Comparison of ENCODE assay signal across 22 cellular contexts in genomic region chr13:90618133-90618532, GRCh38.
"Had no signal": no experiment of that assay in that cellular context is flagged by ENCODE, and none has a peak within 500 bp of the region (broad histone marks: within the 10 kb centered on the region; RNA-seq: fewer than 3 reads in every experiment).

No MANE protein-coding gene starts in this region.

- ATAC-seq: activated T-cell treated with anti-CD3 and anti-CD28 coated beads, Interleukin-2, amount 50 U/mL, for 72 hours; gastroesophageal sphincter; sciatic nerve; stimulated activated effector memory CD8-positive, alpha-beta T cell treated with anti-CD3 and anti-CD28 coated beads, Interleukin-12 subunit alpha, Interleukin-12 subunit beta, amount 100 ng/mL, for 72 hours; stimulated activated naive CD8-positive, alpha-beta T cell treated with anti-CD3 and anti-CD28 coated beads, Interleukin-15, amount 100 ng/mL, for 72 hours had no signal

- H3K27ac Mint-ChIP-seq: activated CD4-positive, alpha-beta memory T cell treated with anti-CD3 and anti-CD28 coated beads, Interleukin-2, amount 10 ng/mL, durations not matched to agents 7 days and 5 days; activated CD4-positive, alpha-beta T cell treated with anti-CD3 and anti-CD28 coated beads, Interleukin-2, amount 10 ng/mL, durations not matched to agents 24 days and 14 days; activated naive CD4-positive, alpha-beta T cell treated with anti-CD3 and anti-CD28 coated beads for 36 hours; activated naive CD8-positive, alpha-beta T cell treated with anti-CD3 and anti-CD28 coated beads, Interleukin-2, amount 10 ng/mL, durations not matched to agents 7 days and 5 days; activated T-cell treated with anti-CD3 and anti-CD28 coated beads, Interleukin-2, amount 50 U/mL, for 72 hours; endodermal cell; stimulated activated effector memory CD8-positive, alpha-beta T cell treated with anti-CD3 and anti-CD28 coated beads, Interleukin-12 subunit alpha, Interleukin-12 subunit beta, amount 100 ng/mL, for 72 hours; stimulated activated naive CD8-positive, alpha-beta T cell treated with anti-CD3 and anti-CD28 coated beads, Interleukin-15, amount 100 ng/mL, for 72 hours had no signal

- H3K27me3 Mint-ChIP-seq: activated CD4-positive, alpha-beta memory T cell treated with anti-CD3 and anti-CD28 coated beads, Interleukin-2, amount 10 ng/mL, durations not matched to agents 7 days and 5 days; activated CD4-positive, alpha-beta T cell treated with anti-CD3 and anti-CD28 coated beads, Interleukin-2, amount 10 ng/mL, durations not matched to agents 24 days and 14 days; activated naive CD8-positive, alpha-beta T cell treated with anti-CD3 and anti-CD28 coated beads, Interleukin-2, amount 10 ng/mL, durations not matched to agents 7 days and 5 days; stimulated activated naive CD8-positive, alpha-beta T cell treated with anti-CD3 and anti-CD28 coated beads, Interleukin-15, amount 100 ng/mL, for 72 hours had no signal

- H3K9me3 ChIP-seq: gastroesophageal sphincter, suprapubic skin had no signal

- H3K4me3 ChIP-seq: gastroesophageal sphincter, suprapubic skin, tibial nerve had no signal

- H3K36me3 ChIP-seq: gastroesophageal sphincter, suprapubic skin, tibial nerve had no signal

- DNase-seq: activated CD4-positive, alpha-beta memory T cell treated with anti-CD3 and anti-CD28 coated beads, Interleukin-2, amount 10 ng/mL, durations not matched to agents 7 days and 5 days; activated CD4-positive, alpha-beta T cell treated with anti-CD3 and anti-CD28 coated beads, Interleukin-2, amount 10 ng/mL, durations not matched to agents 24 days and 14 days; activated effector memory CD4-positive, alpha-beta T cell treated with Interleukin-2 at 50 U/mL for 16 hours; activated naive CD4-positive, alpha-beta T cell treated with anti-CD3 and anti-CD28 coated beads for 36 hours; activated naive CD8-positive, alpha-beta T cell treated with anti-CD3 and anti-CD28 coated beads, Interleukin-2, amount 10 ng/mL, durations not matched to agents 7 days and 5 days; activated T-cell treated with anti-CD3 and anti-CD28 coated beads, Interleukin-2, amount 50 U/mL, for 72 hours; amygdala; cortex of kidney; endodermal cell; head of caudate nucleus; hypothalamus; occipital lobe; posterior cingulate gyrus; small intestine; stimulated activated CD4-positive, alpha-beta T cell treated with anti-CD3 and anti-CD28 coated beads, Interleukin-2, amount 100 ng/mL, for 24 hours; stimulated activated naive CD8-positive, alpha-beta T cell treated with anti-CD3 and anti-CD28 coated beads, Interleukin-15, amount 100 ng/mL, for 72 hours had no signal

- H3K4me1 ChIP-seq: gastroesophageal sphincter, suprapubic skin, tibial nerve had no signal

- H3K4me1 Mint-ChIP-seq: activated CD4-positive, alpha-beta memory T cell treated with anti-CD3 and anti-CD28 coated beads, Interleukin-2, amount 10 ng/mL, durations not matched to agents 7 days and 5 days; activated CD4-positive, alpha-beta T cell treated with anti-CD3 and anti-CD28 coated beads, Interleukin-2, amount 10 ng/mL, durations not matched to agents 24 days and 14 days; activated naive CD8-positive, alpha-beta T cell treated with anti-CD3 and anti-CD28 coated beads, Interleukin-2, amount 10 ng/mL, durations not matched to agents 7 days and 5 days; stimulated activated effector memory CD8-positive, alpha-beta T cell treated with anti-CD3 and anti-CD28 coated beads, Interleukin-12 subunit alpha, Interleukin-12 subunit beta, amount 100 ng/mL, for 72 hours; stimulated activated naive CD8-positive, alpha-beta T cell treated with anti-CD3 and anti-CD28 coated beads, Interleukin-15, amount 100 ng/mL, for 72 hours had no signal

- H3K4me3 Mint-ChIP-seq: activated CD4-positive, alpha-beta memory T cell treated with anti-CD3 and anti-CD28 coated beads, Interleukin-2, amount 10 ng/mL, durations not matched to agents 7 days and 5 days; activated CD4-positive, alpha-beta T cell treated with anti-CD3 and anti-CD28 coated beads, Interleukin-2, amount 10 ng/mL, durations not matched to agents 24 days and 14 days; activated naive CD4-positive, alpha-beta T cell treated with anti-CD3 and anti-CD28 coated beads for 36 hours; activated naive CD8-positive, alpha-beta T cell treated with anti-CD3 and anti-CD28 coated beads, Interleukin-2, amount 10 ng/mL, durations not matched to agents 7 days and 5 days; activated T-cell treated with anti-CD3 and anti-CD28 coated beads, Interleukin-2, amount 50 U/mL, for 72 hours; endodermal cell; stimulated activated effector memory CD8-positive, alpha-beta T cell treated with anti-CD3 and anti-CD28 coated beads, Interleukin-12 subunit alpha, Interleukin-12 subunit beta, amount 100 ng/mL, for 72 hours; stimulated activated naive CD8-positive, alpha-beta T cell treated with anti-CD3 and anti-CD28 coated beads, Interleukin-15, amount 100 ng/mL, for 72 hours had no signal

- H3K36me3 Mint-ChIP-seq: activated naive CD8-positive, alpha-beta T cell treated with anti-CD3 and anti-CD28 coated beads, Interleukin-2, amount 10 ng/mL, durations not matched to agents 7 days and 5 days; stimulated activated effector memory CD8-positive, alpha-beta T cell treated with anti-CD3 and anti-CD28 coated beads, Interleukin-12 subunit alpha, Interleukin-12 subunit beta, amount 100 ng/mL, for 72 hours had no signal

- H3K27ac ChIP-seq: epithelial cell of prostate, gastroesophageal sphincter, suprapubic skin, tibial nerve had no signal

- H3K27me3 ChIP-seq: gastroesophageal sphincter, suprapubic skin, tibial nerve had no signal
